8 cellular contexts compared by ENCODE assay signal in genomic region chr17:7688808-7689316, GRCh38. TPM values are rescaled to one million over a fixed set of nuclear protein-coding genes. Genes with fewer than 3 reads are reported as not detected.
DNase-seq lines count a peak whose midpoint lies in the region; ATAC-seq, FAIRE-seq and TF ChIP-seq lines count a peak whose summit lies in the region.

No MANE protein-coding gene starts in this region.

- FAIRE-seq in kidney (lab: Jason Lieb, UNC), result no peak

- H3K4me1 Mint-ChIP-seq in activated naive CD8-positive, alpha-beta T cell (ENCODE audit: low read depth), result peaks cover 34% of the 10 kb centered on the region

- peak overlapping the region; percentile 98 for H3K4me3 Mint-ChIP-seq in activated naive CD8-positive, alpha-beta T cell

- peaks cover 58% of the 10 kb centered on the region for H3K79me2 ChIP-seq in SK-N-SH (ENCODE audit: insufficient read depth)

- H4K20me1 ChIP-seq in SK-N-SH (ENCODE audit: insufficient read depth), result no peaks in the 10 kb centered on the region

- H2AFZ ChIP-seq in SK-N-SH (ENCODE audit: low read depth), result peak overlapping the region; percentile 94

- peaks cover 25% of the 10 kb centered on the region for H3F3A ChIP-seq in SK-N-SH (replicated peaks; ENCODE audit: insufficient read depth)

- H3K9me3 ChIP-seq in SK-N-SH, result no peaks in the 10 kb centered on the region
- no peaks in the 10 kb centered on the region for H3K9me3 ChIP-seq in kidney (ENCODE audit: control insufficient read depth in 1 of 2, low read length in 2 of 2)
- H3K9me3 ChIP-seq in subcutaneous abdominal adipose tissue (ENCODE audit: control insufficient read depth in 5 of 5, low read length in 5 of 5), result no peaks in the 10 kb centered on the region

- H3K4me2 ChIP-seq in SK-N-SH, result peak overlapping the region; percentile 98

- no peaks in the 10 kb centered on the region for H3K27me3 Mint-ChIP-seq in activated naive CD8-positive, alpha-beta T cell

- H3K9ac ChIP-seq in SK-N-SH (peak overlapping the region; percentile 83), kidney (ENCODE audit: low read length in 2 of 2) (peak overlapping the region; percentile 70 to 87), subcutaneous abdominal adipose tissue (ENCODE audit: low read length in 5 of 5) (peak overlapping the region; percentile 67 to 89 (median 88))

- H3K4me1 ChIP-seq in SK-N-SH (ENCODE audit: control insufficient read depth in 1 of 2, insufficient read depth in 2 of 2, low read depth in 1 of 2, low read length in 1 of 2) (peaks cover 12 to 17% of the 10 kb centered on the region in 2 experiments; a peak in 3 of 4 replicates), kidney (ENCODE audit: control insufficient read depth in 1 of 2, insufficient read depth in 1 of 2, low read depth in 1 of 2, low read length in 2 of 2) (peaks cover 7 to 14% of the 10 kb centered on the region in 2 donors), subcutaneous abdominal adipose tissue (ENCODE audit: control insufficient read depth in 5 of 5, insufficient read depth in 5 of 5, low read length in 5 of 5) (peaks cover 4 to 39% (median 31%) of the 10 kb centered on the region in 5 donors)

- 23% methylated on average over 13 of the region's 13 CpGs for WGBS in SK-N-SH (ENCODE audit: low lambda C conversion rate)

- intact Hi-C loops in kidney (cut with DNase I), result no loop called here

- peak overlapping the region; percentile 80 to 91 for H3K4me3 ChIP-seq in SK-N-SH (ENCODE audit: low read depth in 2 of 2, low read length in 1 of 2)
- H3K4me3 ChIP-seq in kidney (ENCODE audit: low read length in 2 of 2), result peak overlapping the region; percentile 97 to 99
- H3K4me3 ChIP-seq in subcutaneous abdominal adipose tissue (ENCODE audit: low read depth in 1 of 5, low read length in 5 of 5), result peak overlapping the region; percentile 78 to 99 (median 90)

- peaks cover 11% of the 10 kb centered on the region for H3K36me3 Mint-ChIP-seq in activated naive CD8-positive, alpha-beta T cell

- TF ChIP-seq EP300 in SK-N-SH (IDR thresholded peaks at IDR 0.05; ENCODE audit: borderline replicate concordance in 1 of 2, low read depth in 1 of 2, low read length in 1 of 2), result no peak

- ATAC-seq in SK-N-SH treated with all-trans-retinoic acid at 6 μM for 48 hours (no peak), GM18858 (IDR thresholded peaks at IDR 0.05; ENCODE audit: unreplicated experiment) (no peak)

- H3K27ac ChIP-seq in SK-N-SH (ENCODE audit: low read depth in 2 of 2, low read length in 1 of 2) (peak overlapping the region; percentile 51 to 62), kidney (ENCODE audit: low read depth in 2 of 2, low read length in 2 of 2) (no peak overlapping the region), subcutaneous abdominal adipose tissue (ENCODE audit: low read depth, low read length) (peak overlapping the region; percentile 61)

- no peak for TF ChIP-seq RAD21 in SK-N-SH (IDR thresholded peaks at IDR 0.05; ENCODE audit: low read length)

- no peaks in the 10 kb centered on the region for H3K9me3 Mint-ChIP-seq in activated naive CD8-positive, alpha-beta T cell (ENCODE audit: low read depth)

- TF ChIP-seq CTCF in SK-N-SH (IDR thresholded peaks at IDR 0.05), result no peak
- no peak for TF ChIP-seq CTCF in kidney (IDR thresholded peaks at IDR 0.05; ENCODE audit: borderline replicate concordance, extremely low read depth, insufficient read depth)

- CTCF ChIA-PET in SK-N-SH (lab: Yijun Ruan, JAX), result interaction anchor here (0.6 to 7.4 kb wide), 24 partner anchors 10 to 237 kb away, joined by 3 to 166 read pairs (median 8); partner anchors contain the start of genes ATP1B2, DNAH2, EFNB3 and FXR2

- H3K27me3 ChIP-seq in SK-N-SH (ENCODE audit: insufficient read depth), result no peaks in the 10 kb centered on the region
- no peaks in the 10 kb centered on the region for H3K27me3 ChIP-seq in subcutaneous abdominal adipose tissue (ENCODE audit: control insufficient read depth in 5 of 5, insufficient read depth in 4 of 5, low read length in 5 of 5)

- no peak for DNase-seq in SK-N-SH
- no peak for DNase-seq in kidney
- DNase-seq in activated CD4-positive, CD25-positive, alpha-beta regulatory T cell treated with anti-CD3 and anti-CD28 coated beads, Interleukin-2, amount 50 U/mL, for 72 hours, result no peak
- no peak for DNase-seq in stimulated activated CD4-positive, alpha-beta T cell treated with anti-CD3 and anti-CD28 coated beads, Interleukin-2, amount 100 ng/mL, for 48 hours

- no peaks in the 10 kb centered on the region for H3K9me2 ChIP-seq in SK-N-SH

- POLR2A ChIA-PET in SK-N-SH (lab: Yijun Ruan, JAX), result interaction anchor here (3.2 to 4.0 kb wide), 4 partner anchors 38 to 61 kb away, joined by 17 to 40 read pairs (median 34); partner anchors contain the start of genes ATP1B2, SAT2 and SHBG

- H3K36me3 ChIP-seq in SK-N-SH (replicated peaks in 1 of 2; ENCODE audit: control insufficient read depth in 1 of 2, insufficient read depth in 2 of 2, low read length in 1 of 2), result peaks cover 2 to 5% of the 10 kb centered on the region in 2 experiments
- H3K36me3 ChIP-seq in kidney (ENCODE audit: control insufficient read depth in 1 of 2, insufficient read depth in 2 of 2, low read length in 2 of 2), result no peaks in the 10 kb centered on the region
- H3K36me3 ChIP-seq in subcutaneous abdominal adipose tissue (ENCODE audit: control insufficient read depth in 5 of 5, insufficient read depth in 5 of 5, low read length in 5 of 5), result peaks cover 0 to 2% (median 0%) of the 10 kb centered on the region in 5 donors

- H3K27ac Mint-ChIP-seq in activated naive CD8-positive, alpha-beta T cell, result peak overlapping the region; percentile 99

TF ChIP-seq in SK-N-SH, 30 proteins besides CTCF, POLR2A, EP300 and RAD21:
- TF ChIP-seq, protein P1, sequence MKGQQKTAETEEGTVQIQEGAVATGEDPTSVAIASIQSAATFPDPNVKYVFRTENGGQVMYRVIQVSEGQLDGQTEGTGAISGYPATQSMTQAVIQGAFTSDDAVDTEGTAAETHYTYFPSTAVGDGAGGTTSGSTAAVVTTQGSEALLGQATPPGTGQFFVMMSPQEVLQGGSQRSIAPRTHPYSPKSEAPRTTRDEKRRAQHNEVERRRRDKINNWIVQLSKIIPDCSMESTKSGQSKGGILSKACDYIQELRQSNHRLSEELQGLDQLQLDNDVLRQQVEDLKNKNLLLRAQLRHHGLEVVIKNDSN (IDR thresholded peaks at IDR 0.05; ENCODE audit: borderline replicate concordance, low read depth), result no peak
- TF ChIP-seq CHD2 (IDR thresholded peaks at IDR 0.05; ENCODE audit: low read length, partially characterized antibody) (no peak), GATA2 (CRISPR knock-in tag; IDR thresholded peaks at IDR 0.05) (no peak)

TF ChIP-seq in SK-N-SH treated with all-trans-retinoic acid at 6 μM for 48 hours, 23 proteins besides CTCF, POLR2A, EP300 and RAD21 (continues in another document):
- TF ChIP-seq TOX (CRISPR knock-in tag; IDR thresholded peaks at IDR 0.05; ENCODE audit: borderline replicate concordance) (no peak), ZNF8 (CRISPR knock-in tag; IDR thresholded peaks at IDR 0.05) (no peak), ZFP3 (CRISPR knock-in tag; IDR thresholded peaks at IDR 0.05) (no peak)
- TF ChIP-seq, protein P2, sequence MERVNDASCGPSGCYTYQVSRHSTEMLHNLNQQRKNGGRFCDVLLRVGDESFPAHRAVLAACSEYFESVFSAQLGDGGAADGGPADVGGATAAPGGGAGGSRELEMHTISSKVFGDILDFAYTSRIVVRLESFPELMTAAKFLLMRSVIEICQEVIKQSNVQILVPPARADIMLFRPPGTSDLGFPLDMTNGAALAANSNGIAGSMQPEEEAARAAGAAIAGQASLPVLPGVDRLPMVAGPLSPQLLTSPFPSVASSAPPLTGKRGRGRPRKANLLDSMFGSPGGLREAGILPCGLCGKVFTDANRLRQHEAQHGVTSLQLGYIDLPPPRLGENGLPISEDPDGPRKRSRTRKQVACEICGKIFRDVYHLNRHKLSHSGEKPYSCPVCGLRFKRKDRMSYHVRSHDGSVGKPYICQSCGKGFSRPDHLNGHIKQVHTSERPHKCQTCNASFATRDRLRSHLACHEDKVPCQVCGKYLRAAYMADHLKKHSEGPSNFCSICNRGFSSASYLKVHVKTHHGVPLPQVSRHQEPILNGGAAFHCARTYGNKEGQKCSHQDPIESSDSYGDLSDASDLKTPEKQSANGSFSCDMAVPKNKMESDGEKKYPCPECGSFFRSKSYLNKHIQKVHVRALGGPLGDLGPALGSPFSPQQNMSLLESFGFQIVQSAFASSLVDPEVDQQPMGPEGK (CRISPR knock-in tag; IDR thresholded peaks at IDR 0.05; ENCODE audit: borderline replicate concordance), result no peak

RNA-seq across cellular contexts. Expression of gene WRAP53, which starts 0.6 kb away (rescaled TPM):
- polyA plus RNA-seq in SK-N-SH (2012; rRNA removed), result 6.6 and 8.6 TPM in 2 replicates
- polyA plus RNA-seq in SK-N-SH (2012; cell fraction: cytosol; rRNA removed), result 3.4 and 4.4 TPM in 2 replicates
- polyA plus RNA-seq in SK-N-SH (2012; cell fraction: nucleus; rRNA removed), result 13.1 and 15.7 TPM in 2 replicates
- 6.5 TPM for total RNA-seq in kidney
- 10.8 TPM for polyA plus RNA-seq in kidney (ENCODE audit: insufficient read depth, low read depth, low replicate concordance)

RNA-seq across cellular contexts. Expression of gene TP53, which starts 1.6 kb away (rescaled TPM):
- polyA plus RNA-seq in SK-N-SH (2012; rRNA removed) (47.3 and 62.6 TPM in 2 replicates), kidney (ENCODE audit: insufficient read depth, low read depth, low replicate concordance) (14.8 TPM)
- polyA plus RNA-seq in SK-N-SH (2012; cell fraction: cytosol; rRNA removed), result 48.0 and 54.3 TPM in 2 replicates
- polyA plus RNA-seq in SK-N-SH (2012; cell fraction: nucleus; rRNA removed), result 75.6 and 79.8 TPM in 2 replicates
- total RNA-seq in kidney, result 66.9 TPM

RNA-seq across cellular contexts. Expression of gene EFNB3, which starts 16.1 kb away (rescaled TPM):
- 26.1 and 32.4 TPM in 2 replicates for polyA plus RNA-seq in SK-N-SH (2012; rRNA removed)
- 21.0 and 25.2 TPM in 2 replicates for polyA plus RNA-seq in SK-N-SH (2012; cell fraction: cytosol; rRNA removed)
- polyA plus RNA-seq in SK-N-SH (2012; cell fraction: nucleus; rRNA removed), result 35.5 and 47.9 TPM in 2 replicates
- total RNA-seq in kidney, result 3.5 TPM
- polyA plus RNA-seq in kidney (ENCODE audit: insufficient read depth, low read depth, low replicate concordance), result 2.3 TPM

RNA-seq across cellular contexts. Expression of gene DNAH2, which starts 28.7 kb away (rescaled TPM):
- polyA plus RNA-seq in SK-N-SH (2012; rRNA removed) (0.13 and 0.18 TPM in 2 replicates), kidney (ENCODE audit: insufficient read depth, low read depth, low replicate concordance) (0.17 TPM)
- 0.07 and 0.18 TPM in 2 replicates for polyA plus RNA-seq in SK-N-SH (2012; cell fraction: cytosol; rRNA removed)
- 0.56 and 0.81 TPM in 2 replicates for polyA plus RNA-seq in SK-N-SH (2012; cell fraction: nucleus; rRNA removed)
- total RNA-seq in kidney, result 0.66 TPM

RNA-seq across cellular contexts. Expression of gene ATP1B2, which starts 38.1 kb away (rescaled TPM):
- 0.05 and 0.08 TPM in 2 replicates for polyA plus RNA-seq in SK-N-SH (2012; rRNA removed)
- polyA plus RNA-seq in SK-N-SH (2012; cell fraction: cytosol; rRNA removed), result 0.05 and 0.12 TPM in 2 replicates
- polyA plus RNA-seq in SK-N-SH (2012; cell fraction: nucleus; rRNA removed), result 0.09 and 0.15 TPM in 2 replicates
- 7.6 TPM for total RNA-seq in kidney
- polyA plus RNA-seq in kidney (ENCODE audit: insufficient read depth, low read depth, low replicate concordance), result 12.8 TPM

Comparison
In these comparisons a context has a peak if more than half of its experiments do, and no peak if none do; other contexts are left out.
1. H3K27ac ChIP-seq: peak in SK-N-SH (2 of 2) and subcutaneous abdominal adipose tissue (single experiment); none in kidney (0 of 2).
2. Peak in every context shown above with its lines, with median percentiles within 50 percentile points of each other: H3K4me3 ChIP-seq and H3K9ac ChIP-seq.